Comparison of ENCODE assay signal across 8 cellular contexts in genomic region chr21:15729346-15729673, GRCh38. TPM values are rescaled to one million over a fixed set of nuclear protein-coding genes. Genes with fewer than 3 reads are reported as not detected.
DNase-seq lines count a peak whose midpoint lies in the region; ATAC-seq, FAIRE-seq and TF ChIP-seq lines count a peak whose summit lies in the region.

No MANE protein-coding gene starts in this region.

- H3K27me3 Mint-ChIP-seq in activated naive CD4-positive, alpha-beta T cell treated with anti-CD3 and anti-CD28 coated beads, Interleukin-2, amount 10 ng/mL, durations not matched to agents 7 days and 5 days = peaks cover 26% of the 10 kb centered on the region

- CTCF ChIA-PET in activated naive CD4-positive, alpha-beta T cell treated with anti-CD3 and anti-CD28 coated beads, Interleukin-2, amount 10 ng/mL, durations not matched to agents 7 days and 5 days (lab: Charles Lee) = no interaction called here

- H3K4ac ChIP-seq in mesenchymal stem cell (ENCODE audit: low read depth in 1 of 2, low read length in 2 of 2) = no peak overlapping the region

- peak overlapping the region; percentile 61 for H3K27ac Mint-ChIP-seq in activated naive CD4-positive, alpha-beta T cell treated with anti-CD3 and anti-CD28 coated beads, Interleukin-2, amount 10 ng/mL, durations not matched to agents 7 days and 5 days

- H3K9me3 Mint-ChIP-seq in activated naive CD4-positive, alpha-beta T cell treated with anti-CD3 and anti-CD28 coated beads, Interleukin-2, amount 10 ng/mL, durations not matched to agents 7 days and 5 days = no peaks in the 10 kb centered on the region

- peak overlapping the region; percentile 86 to 92 for H3K18ac ChIP-seq in mesenchymal stem cell (ENCODE audit: low read depth in 1 of 2, low read length in 2 of 2)

- in situ Hi-C loops in brain microvascular endothelial cell (cut with HindIII; ENCODE audit: low pct_ligation_motif_present, low sequenced_read_pairs) = no loop called here

- H3K9ac ChIP-seq in mesenchymal stem cell (ENCODE audit: low read length) = peak overlapping the region; percentile 83

- no peak for ATAC-seq in upper lobe of left lung (ENCODE audit: low FRiP score in 2 of 2)

- no peak for TF ChIP-seq CTCF in brain microvascular endothelial cell (IDR thresholded peaks at IDR 0.05; ENCODE audit: low read depth, low read length, missing control alignments)
- TF ChIP-seq CTCF in upper lobe of left lung (IDR thresholded peaks at IDR 0.05) = no peak

- WGBS in mesenchymal stem cell = 19% methylated on average over 9 of the region's 11 CpGs
- 5 to 6% methylated on average over 9 to 11 of the region's 11 CpGs for WGBS in upper lobe of left lung, 2 donors

- no peak overlapping the region for H3K23ac ChIP-seq in mesenchymal stem cell (ENCODE audit: low read length in 2 of 2)

- peak overlapping the region; percentile 90 for H4K91ac ChIP-seq in mesenchymal stem cell (ENCODE audit: low read length)

- H2BK5ac ChIP-seq in mesenchymal stem cell (ENCODE audit: low read depth, low read length, poor library complexity, severe bottlenecking) = no peak overlapping the region

- peak overlapping the region; percentile 54 to 72 for H2BK12ac ChIP-seq in mesenchymal stem cell (ENCODE audit: low read length in 2 of 2)

- H3K4me3 Mint-ChIP-seq in activated naive CD4-positive, alpha-beta T cell treated with anti-CD3 and anti-CD28 coated beads, Interleukin-2, amount 10 ng/mL, durations not matched to agents 7 days and 5 days = peak overlapping the region; percentile 69

- H3K9me3 ChIP-seq in mesenchymal stem cell (ENCODE audit: control insufficient read depth, low read length) (no peaks in the 10 kb centered on the region), upper lobe of left lung (no peaks in the 10 kb centered on the region)

- H3K27me3 ChIP-seq in brain microvascular endothelial cell (replicated peaks) (no peaks in the 10 kb centered on the region), mesenchymal stem cell (ENCODE audit: control insufficient read depth in 1 of 2, insufficient read depth in 1 of 2, low read length in 2 of 2) (no peaks in the 10 kb centered on the region), upper lobe of left lung (no peaks in the 10 kb centered on the region)

- no peak overlapping the region for H2AK5ac ChIP-seq in mesenchymal stem cell (ENCODE audit: low read length, severe bottlenecking)

- no peak for FAIRE-seq in RCC 7860 (lab: Jason Lieb, UNC)

- peak overlapping the region; percentile 79 for H3K4me2 ChIP-seq in mesenchymal stem cell (ENCODE audit: low read length, poor library complexity, severe bottlenecking)

- H3K4me1 Mint-ChIP-seq in activated naive CD4-positive, alpha-beta T cell treated with anti-CD3 and anti-CD28 coated beads, Interleukin-2, amount 10 ng/mL, durations not matched to agents 7 days and 5 days = peaks cover 27% of the 10 kb centered on the region

- no peaks in the 10 kb centered on the region for H3K79me1 ChIP-seq in mesenchymal stem cell (replicated peaks; ENCODE audit: low read length, poor library complexity, severe bottlenecking)

- H3K36me3 ChIP-seq in brain microvascular endothelial cell (replicated peaks) = no peaks in the 10 kb centered on the region
- no peaks in the 10 kb centered on the region for H3K36me3 ChIP-seq in mesenchymal stem cell (ENCODE audit: control insufficient read depth in 1 of 2, insufficient read depth in 2 of 2, low read depth in 1 of 2, low read length in 2 of 2)
- H3K36me3 ChIP-seq in upper lobe of left lung = no peaks in the 10 kb centered on the region

- H3K36me3 Mint-ChIP-seq in activated naive CD4-positive, alpha-beta T cell treated with anti-CD3 and anti-CD28 coated beads, Interleukin-2, amount 10 ng/mL, durations not matched to agents 7 days and 5 days = no peaks in the 10 kb centered on the region

- no peak overlapping the region for H2BK120ac ChIP-seq in mesenchymal stem cell (ENCODE audit: low read depth, low read length)

- H3K4me3 ChIP-seq in brain microvascular endothelial cell (ENCODE audit: low read depth, low read length) (peak overlapping the region; percentile 78), mesenchymal stem cell (ENCODE audit: insufficient read depth in 1 of 2, low read depth in 1 of 2, low read length in 2 of 2) (peak overlapping the region; percentile 87 to 99), upper lobe of left lung (peak overlapping the region; percentile 24 to 82 (median 76))

- DNase-seq in activated naive CD4-positive, alpha-beta T cell treated with anti-CD3 and anti-CD28 coated beads, Interleukin-2, amount 10 ng/mL, durations not matched to agents 7 days and 5 days = no peak
- DNase-seq in activated naive CD4-positive, alpha-beta T cell treated with anti-CD3 and anti-CD28 coated beads, Interleukin-2, amount 50 U/mL, for 16 hours = no peak
- DNase-seq in brain microvascular endothelial cell (no peak), mesenchymal stem cell (no peak), upper lobe of left lung (no peak), RPMI8226 (no peak), RCC 7860 (ENCODE audit: low spot score) (no peak), T-helper 9 cell (no peak)

- H4K8ac ChIP-seq in mesenchymal stem cell (ENCODE audit: low read length) = peak overlapping the region; percentile 88

- peaks cover 2% of the 10 kb centered on the region for H3K4me1 ChIP-seq in mesenchymal stem cell (ENCODE audit: control insufficient read depth, insufficient read depth, low read depth, low read length)
- peaks cover 4 to 20% (median 17%) of the 10 kb centered on the region in 4 donors for H3K4me1 ChIP-seq in upper lobe of left lung

- no peak overlapping the region for H3K27ac ChIP-seq in brain microvascular endothelial cell
- H3K27ac ChIP-seq in mesenchymal stem cell (ENCODE audit: low read length, poor library complexity, severe bottlenecking) = peak overlapping the region; percentile 67
- peak overlapping the region; percentile 92 to 99 (median 96) for H3K27ac ChIP-seq in upper lobe of left lung

- H2AFZ ChIP-seq in mesenchymal stem cell (ENCODE audit: low read depth, low read length) = peak overlapping the region; percentile 86

- no peak overlapping the region for H3K14ac ChIP-seq in mesenchymal stem cell (ENCODE audit: low read length in 2 of 2)

- no peak for TF ChIP-seq POLR2A in upper lobe of left lung (IDR thresholded peaks at IDR 0.05)

- H2BK15ac ChIP-seq in mesenchymal stem cell (ENCODE audit: low read depth, poor library complexity, severe bottlenecking) = peak overlapping the region; percentile 83

- TF ChIP-seq EP300 in upper lobe of left lung (IDR thresholded peaks at IDR 0.05) = no peak

RNA-seq across cellular contexts. Expression of gene USP25, which starts 0.5 kb away (rescaled TPM):
- 24.1 TPM for polyA plus RNA-seq in mesenchymal stem cell (2013, experiment 1 of 2)
- 25.0 TPM for polyA plus RNA-seq in mesenchymal stem cell (2013, experiment 2 of 2)
- 100 to 1,000 TPM in 1 of 6 donors, 10 to 100 TPM in 5; 44.1 to 120 (median 61.5) TPM for total RNA-seq in upper lobe of left lung
